Comparison of ENCODE assay signal across 9 cellular contexts in genomic region chr3:157156844-157157635, GRCh38. TPM values are rescaled to one million over a fixed set of nuclear protein-coding genes. Genes with fewer than 3 reads are reported as not detected.
DNase-seq lines count a peak whose midpoint lies in the region; FAIRE-seq and TF ChIP-seq lines count a peak whose summit lies in the region.
"Had no signal": no experiment of that assay in that cellular context is flagged by ENCODE, and none has a peak within 500 bp of the region (broad histone marks: within the 10 kb centered on the region; RNA-seq: fewer than 3 reads in every experiment).

No MANE protein-coding gene starts in this region.

- peaks cover 79% of the 10 kb centered on the region for H3K36me3 ChIP-seq in MG63

- TF ChIP-seq CTCF in chondrocyte (IDR thresholded peaks at IDR 0.05) = no peak
- TF ChIP-seq CTCF in nephron (IDR thresholded peaks at IDR 0.05; ENCODE audit: unreplicated experiment in 3 of 3) = no peak

- peak overlapping the region; percentile 97 for H3K4me3 Mint-ChIP-seq in chondrocyte (ENCODE audit: unreplicated experiment)
- H3K4me3 Mint-ChIP-seq in nephron = peak overlapping the region; percentile 97 to 100 (median 99)

- H3K27me3 ChIP-seq in MG63 = no peaks in the 10 kb centered on the region

- H3K4me3 ChIP-seq in MG63 = peak overlapping the region; percentile 95

- H3K27me3 Mint-ChIP-seq in chondrocyte (ENCODE audit: low read depth) (no peaks in the 10 kb centered on the region), nephron (ENCODE audit: low read depth) (no peaks in the 10 kb centered on the region)

- DNase-seq in EH (ENCODE audit: low read depth) = peak; percentile 42
- no peak for DNase-seq in MG63
- no peak for DNase-seq in chondrocyte (ENCODE audit: low spot score)
- DNase-seq in urothelium cell line (ENCODE audit: low spot score) = no peak
- DNase-seq in anterior cingulate cortex (lab: John Stamatoyannopoulos, UW) = no peak
- DNase-seq in NK-92 (lab: John Stamatoyannopoulos, UW; ENCODE audit: unreplicated experiment) = no peak
- no peak for DNase-seq in D341Med (ENCODE audit: low spot score)
- DNase-seq: cortex of kidney had no signal

- H3K4me1 Mint-ChIP-seq in chondrocyte (ENCODE audit: low read depth) (peaks cover 63% of the 10 kb centered on the region), nephron (peaks cover 65% of the 10 kb centered on the region)

- no peak for FAIRE-seq in urothelium cell line (lab: Jason Lieb, UNC)

- no peaks in the 10 kb centered on the region for H3K9me3 Mint-ChIP-seq in chondrocyte (ENCODE audit: low read depth)
- H3K9me3 Mint-ChIP-seq in nephron = no peaks in the 10 kb centered on the region

- peaks cover 41% of the 10 kb centered on the region for H3K36me3 Mint-ChIP-seq in chondrocyte (ENCODE audit: low read depth)
- peaks cover 59% of the 10 kb centered on the region for H3K36me3 Mint-ChIP-seq in nephron (ENCODE audit: low read depth)

- H3K27ac Mint-ChIP-seq in chondrocyte (ENCODE audit: unreplicated experiment) = peak overlapping the region; percentile 49
- H3K27ac Mint-ChIP-seq in nephron = peak overlapping the region; percentile 30 to 100 (median 99)

- H3K9me3 ChIP-seq in MG63 = no peaks in the 10 kb centered on the region

RNA-seq across cellular contexts. Expression of gene CCNL1, which starts 2.9 kb away (rescaled TPM):
- 51.8 and 68.8 TPM in 2 replicates for total RNA-seq in MG63 (2014; rRNA removed; shearing (Covaris generic); ENCODE audit: low replicate concordance)
- 63.9 to 73.1 TPM (median 70.0 TPM) in 3 replicates for total RNA-seq in chondrocyte
